Comparison of ENCODE assay signal across 13 cellular contexts in the genomic region with DNA sequence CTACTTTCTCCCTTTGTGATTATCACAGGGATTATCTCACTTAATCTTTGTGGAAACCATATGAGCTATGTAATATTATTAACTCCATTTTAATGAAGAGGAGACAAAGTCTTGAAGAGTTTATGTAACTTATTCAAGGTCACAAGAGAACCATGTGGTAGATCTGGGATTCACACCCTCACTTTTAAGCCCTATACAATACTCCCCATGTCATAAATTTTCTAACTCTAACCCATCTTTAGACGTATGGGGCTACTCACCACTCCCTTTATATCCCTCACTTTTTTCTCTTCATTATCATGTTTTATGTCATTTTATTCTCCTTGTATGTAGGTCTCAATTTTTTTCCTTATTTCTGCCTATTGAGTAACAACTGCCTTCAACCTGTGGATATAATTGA.
"Had no signal": no experiment of that assay in that cellular context is flagged by ENCODE, and none has a peak within 500 bp of the region (broad histone marks: within the 10 kb centered on the region; RNA-seq: fewer than 3 reads in every experiment).

No MANE protein-coding gene starts in this region.

- DNase-seq: activated CD4-positive, alpha-beta T cell treated with anti-CD3 and anti-CD28 coated beads, Interleukin-2, amount 50 U/mL, for 1 hour; anterior cingulate cortex; caudate nucleus; dorsolateral prefrontal cortex; left cardiac atrium; mucosa of descending colon; naive B cell; SJCRH30; stimulated activated CD4-positive, alpha-beta T cell treated with anti-CD3 and anti-CD28 coated beads, Interleukin-12 subunit alpha, Interleukin-12 subunit beta, amount 100 ng/mL, for 4 hours; testis had no signal

- H3K4me1 Mint-ChIP-seq: brain, naive B cell, WTC11 had no signal

- H3K36me3 Mint-ChIP-seq: brain, naive B cell, type B pancreatic cell, WTC11 had no signal

- ATAC-seq: left cardiac atrium, mucosa of descending colon, WTC11 had no signal

- H3K27me3 Mint-ChIP-seq: brain, type B pancreatic cell had no signal

- H3K27ac Mint-ChIP-seq: brain, naive B cell, type B pancreatic cell, WTC11 had no signal

- H3K4me3 Mint-ChIP-seq: brain, naive B cell, type B pancreatic cell, WTC11 had no signal

- H3K9me3 Mint-ChIP-seq: type B pancreatic cell had no signal
